In the genomic region with DNA sequence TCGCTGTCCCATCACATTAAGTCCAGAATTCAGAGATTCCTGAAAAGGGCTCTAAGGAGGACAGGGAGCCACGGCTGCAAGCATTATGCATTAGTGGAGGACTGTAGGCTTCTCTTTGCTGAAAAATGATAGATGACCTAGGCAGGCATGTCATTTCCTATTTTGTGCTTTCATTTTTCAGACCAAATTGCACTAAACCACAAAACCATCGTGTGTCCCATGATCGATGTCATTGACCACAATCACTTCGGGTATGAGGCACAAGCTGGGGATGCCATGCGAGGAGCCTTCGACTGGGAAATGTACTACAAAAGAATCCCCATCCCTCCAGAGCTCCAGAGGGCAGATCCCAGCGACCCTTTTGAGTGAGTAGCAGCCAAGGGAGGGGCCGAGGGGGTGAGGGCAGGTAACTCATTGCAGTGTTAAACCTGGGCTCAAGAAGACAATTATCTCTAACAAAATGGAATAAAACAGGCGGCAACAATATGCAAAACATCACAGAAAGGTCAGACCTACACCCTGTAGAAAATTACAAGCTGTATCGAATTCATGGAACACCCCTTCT, we compare ENCODE assay signal across 12 cellular contexts.
A peak's percentile ranks its signal among the peaks of the same experiment; 100 is the strongest.
DNase-seq lines count a peak whose midpoint lies in the region; ATAC-seq, FAIRE-seq and TF ChIP-seq lines count a peak whose summit lies in the region.
"Had no signal": no experiment of that assay in that cellular context is flagged by ENCODE, and none has a peak within 500 bp of the region (broad histone marks: within the 10 kb centered on the region; RNA-seq: fewer than 3 reads in every experiment).

No MANE protein-coding gene starts in this region.

- no peak overlapping the region for H2AK5ac ChIP-seq in IMR-90 (ENCODE audit: low read depth, low read length)

- no peak overlapping the region for H2BK15ac ChIP-seq in IMR-90 (ENCODE audit: low read depth, low read length)

- H3K23ac ChIP-seq in IMR-90 (ENCODE audit: low read depth, low read length) = no peak overlapping the region

- H2AK9ac ChIP-seq in IMR-90 (replicated peaks; ENCODE audit: low read depth, low read length, poor library complexity) = no peak overlapping the region

- H3K18ac ChIP-seq in IMR-90 (ENCODE audit: low read depth, low read length) = no peak overlapping the region

- H3K27me3 Mint-ChIP-seq in activated CD4-positive, alpha-beta T cell treated with anti-CD3 and anti-CD28 coated beads for 36 hours = peaks cover 3% of the 10 kb centered on the region
- H3K27me3 Mint-ChIP-seq: IgD-negative memory B cell had no signal

- peak overlapping the region; percentile 21; the same call in 1 of the 2 replicates for H2BK120ac ChIP-seq in IMR-90 (ENCODE audit: low read depth, low read length)

- no peaks in the 10 kb centered on the region for H3K9me1 ChIP-seq in IMR-90 (ENCODE audit: insufficient read depth, low read length)

- no peak overlapping the region for H3K14ac ChIP-seq in IMR-90 (replicated peaks; ENCODE audit: low read depth, low read length)

- TF ChIP-seq POLR2A in IMR-90 (IDR thresholded peaks at IDR 0.05; ENCODE audit: low read depth, low read length) (no peak), testis (IDR thresholded peaks at IDR 0.05) (no peak)

- no CpG with 5 or more reads among the region's 11 CpGs for WGBS in IMR-90 (ENCODE audit: extremely low coverage in 2 of 2, insufficient read length in 1 of 2), 2 experiments
- WGBS in testis, 2 donors = 79 to 81% methylated on average over 11 of the region's 11 CpGs
- 74 to 76% methylated on average over 11 of the region's 11 CpGs for WGBS in heart right ventricle, 2 donors

- POLR2A ChIA-PET in activated CD4-positive, alpha-beta T cell treated with anti-CD3 and anti-CD28 coated beads for 36 hours (lab: Charles Lee) = no interaction called here
- POLR2A ChIA-PET in IMR-90 (lab: Charles Lee; ENCODE audit: unreplicated experiment) = no interaction called here

- BruUV-seq in IMR-90 (replicated peaks; lab: Mats Ljungman, UMichigan) = no TSS peak

- H3K27me3 ChIP-seq in IMR-90 (ENCODE audit: control insufficient read depth, insufficient read depth, low read length) (no peaks in the 10 kb centered on the region), testis (no peaks in the 10 kb centered on the region), heart right ventricle (peaks cover 0 to 13% (median 0%) of the 10 kb centered on the region in 7 donors)

- H3K4me1 Mint-ChIP-seq in activated CD4-positive, alpha-beta T cell treated with anti-CD3 and anti-CD28 coated beads for 36 hours = no peaks in the 10 kb centered on the region

- H3K9me3 ChIP-seq in IMR-90 (ENCODE audit: control insufficient read depth, insufficient read depth, low read length) = no peaks in the 10 kb centered on the region
- H3K9me3 ChIP-seq in testis = no peaks in the 10 kb centered on the region
- H3K9me3 ChIP-seq in heart right ventricle = no peaks in the 10 kb centered on the region
- H3K9me3 ChIP-seq: A549 had no signal

- in situ Hi-C loops in IMR-90 (cut with MboI; ENCODE audit: low sequenced_read_pairs) = no loop called here

- dilution Hi-C loops in IMR-90 (cut with HindIII; ENCODE audit: low sequenced_read_pairs, unreplicated experiment) = no loop called here

- no peak for TF ChIP-seq RAD21 in IMR-90 (IDR thresholded peaks at IDR 0.05; ENCODE audit: low read length)

- 0 out of 2 replicates have a peak overlapping the region, but pooled peaks have one; percentile 14 for H2BK20ac ChIP-seq in IMR-90 (ENCODE audit: low read depth, low read length)

- H4K20me1 ChIP-seq in IMR-90 (ENCODE audit: insufficient read depth, low read length) = no peaks in the 10 kb centered on the region

- ATAC-seq in activated CD4-positive, alpha-beta T cell treated with anti-CD3 and anti-CD28 coated beads for 36 hours = no peak
- ATAC-seq in HG02870 (IDR thresholded peaks at IDR 0.05; ENCODE audit: unreplicated experiment) (peak; percentile 77), IMR-90 (ENCODE audit: low read depth) (peak; percentile 32), heart right ventricle (no peak)
- ATAC-seq: A549 had no signal

- H3K4ac ChIP-seq in IMR-90 (ENCODE audit: low read depth, low read length) = 0 out of 2 replicates have a peak overlapping the region, but pooled peaks have one; percentile 4

- no peaks in the 10 kb centered on the region for H3K79me1 ChIP-seq in IMR-90 (ENCODE audit: low read depth in 1 of 2, low read length in 2 of 2)

- H3K27ac Mint-ChIP-seq in activated CD4-positive, alpha-beta T cell treated with anti-CD3 and anti-CD28 coated beads for 36 hours = no peak overlapping the region
- H3K27ac Mint-ChIP-seq: IgD-negative memory B cell had no signal

- no peak overlapping the region for H2AFZ ChIP-seq in IMR-90 (replicated peaks; ENCODE audit: low read length, poor library complexity)

- H3K4me2 ChIP-seq in IMR-90 (ENCODE audit: low read depth, low read length) = no peak overlapping the region
- H3K4me2 ChIP-seq: A549, smooth muscle cell had no signal

- no peaks in the 10 kb centered on the region for H3K9me3 Mint-ChIP-seq in activated CD4-positive, alpha-beta T cell treated with anti-CD3 and anti-CD28 coated beads for 36 hours (ENCODE audit: low read depth)
- H3K9me3 Mint-ChIP-seq: IgD-negative memory B cell had no signal

- no peak overlapping the region for H3K4me3 ChIP-seq in IMR-90 (ENCODE audit: insufficient read depth, low read depth, low read length)
- no peak overlapping the region for H3K4me3 ChIP-seq in testis
- H3K4me3 ChIP-seq in heart right ventricle = no peak overlapping the region
- H3K4me3 ChIP-seq: A549, smooth muscle cell had no signal

- no peak overlapping the region for H4K8ac ChIP-seq in IMR-90 (ENCODE audit: low read depth in 2 of 2, low read length in 2 of 2)

- DNase-seq in activated CD4-positive, alpha-beta T cell treated with anti-CD3 and anti-CD28 coated beads for 36 hours = peak; percentile 8
- DNase-seq in activated CD4-positive, alpha-beta T cell treated with anti-CD3 and anti-CD28 coated beads, Interleukin-2, amount 50 U/mL, for 1 hour = no peak
- DNase-seq in IMR-90 (peak; percentile 13), urothelium cell line (ENCODE audit: low spot score) (peak; percentile 13), testis (no peak), NCI-H2171 treated with DMSO at 0.1 percent for 48 hours (lab: John Stamatoyannopoulos, UW) (no peak), heart right ventricle (no peak)
- DNase-seq: activated CD4-positive, alpha-beta T cell treated with anti-CD3 and anti-CD28 coated beads for 4 hours had no signal

- intact Hi-C loops in activated CD4-positive, alpha-beta T cell treated with anti-CD3 and anti-CD28 coated beads for 36 hours (cut with DNase I, micrococcal nuclease) = no loop called here
- intact Hi-C loops in IMR-90 (cut with micrococcal nuclease) = no loop called here
- intact Hi-C loops in testis (cut with DNase I; ENCODE audit: low total_unique reads) = no loop called here
- intact Hi-C loops in heart right ventricle (cut with DNase I) = no loop called here

- CTCF ChIA-PET in activated CD4-positive, alpha-beta T cell treated with anti-CD3 and anti-CD28 coated beads for 36 hours (lab: Charles Lee) = no interaction called here
- CTCF ChIA-PET in IMR-90 (lab: Yijun Ruan, JAX) = no interaction called here

- H3K4me1 ChIP-seq in IMR-90 (ENCODE audit: control insufficient read depth, insufficient read depth, low read length) (0 out of 2 replicates have a peak, but pooled peaks cover 3% of the 10 kb centered on the region), testis (no peaks in the 10 kb centered on the region), heart right ventricle (no peaks in the 10 kb centered on the region)

- peak overlapping the region; percentile 20; the same call in 1 of the 2 replicates for H4K91ac ChIP-seq in IMR-90 (ENCODE audit: insufficient read depth, low read depth, low read length)

- H3K36me3 ChIP-seq in IMR-90 (ENCODE audit: control insufficient read depth, insufficient read depth, low read length) = no peaks in the 10 kb centered on the region
- H3K36me3 ChIP-seq in testis (ENCODE audit: low read depth, missing control alignments) = no peaks in the 10 kb centered on the region
- no peaks in the 10 kb centered on the region for H3K36me3 ChIP-seq in heart right ventricle

- FAIRE-seq in urothelium cell line (lab: Jason Lieb, UNC) = no peak
- FAIRE-seq: A549 had no signal

- no peak overlapping the region for H4K5ac ChIP-seq in IMR-90 (ENCODE audit: low read depth, low read length)

- no peak overlapping the region for H3K4me3 Mint-ChIP-seq in activated CD4-positive, alpha-beta T cell treated with anti-CD3 and anti-CD28 coated beads for 36 hours
- H3K4me3 Mint-ChIP-seq: IgD-negative memory B cell had no signal

- no peaks in the 10 kb centered on the region for H3K36me3 Mint-ChIP-seq in activated CD4-positive, alpha-beta T cell treated with anti-CD3 and anti-CD28 coated beads for 36 hours (ENCODE audit: low read depth)
- H3K36me3 Mint-ChIP-seq: IgD-negative memory B cell had no signal

- H2BK5ac ChIP-seq in IMR-90 (ENCODE audit: low read depth, low read length, poor library complexity, severe bottlenecking) = no peak overlapping the region

- H3K27ac ChIP-seq in IMR-90 (ENCODE audit: insufficient read depth, low read length) (no peak overlapping the region), testis (no peak overlapping the region), heart right ventricle (no peak overlapping the region)
- H3K27ac ChIP-seq: A549 had no signal

- H3K56ac ChIP-seq in IMR-90 (ENCODE audit: extremely low read depth, insufficient read depth, low read length) = no peak overlapping the region

- no peak overlapping the region for H3K9ac ChIP-seq in IMR-90 (ENCODE audit: low read depth, low read length)

- TF ChIP-seq CTCF in IMR-90 (conservative IDR thresholded peaks at IDR 0.05; ENCODE audit: low read depth, low read length) = no peak
- no peak for TF ChIP-seq CTCF in testis (IDR thresholded peaks at IDR 0.05)
- no peak for TF ChIP-seq CTCF in heart right ventricle (IDR thresholded peaks at IDR 0.05)

TF ChIP-seq in IMR-90, 13 proteins besides CTCF, POLR2A, EP300 and RAD21 (continues in another document):
- no peak for TF ChIP-seq CHD1 (IDR thresholded peaks at IDR 0.05; ENCODE audit: low read depth, low read length)
- no peak for TF ChIP-seq RFX5 (IDR thresholded peaks at IDR 0.05; ENCODE audit: low read depth, low read length)
- no peak for TF ChIP-seq SMC3 (IDR thresholded peaks at IDR 0.05; ENCODE audit: low read depth, low read length)
- TF ChIP-seq FOS (IDR thresholded peaks at IDR 0.05; ENCODE audit: low read depth, low read length) = no peak
- TF ChIP-seq NFE2L2 (IDR thresholded peaks at IDR 0.05; ENCODE audit: low read depth, low read length) = no peak
- TF ChIP-seq MAFK (IDR thresholded peaks at IDR 0.05; ENCODE audit: low read depth, low read length) = no peak
- TF ChIP-seq, protein P1, sequence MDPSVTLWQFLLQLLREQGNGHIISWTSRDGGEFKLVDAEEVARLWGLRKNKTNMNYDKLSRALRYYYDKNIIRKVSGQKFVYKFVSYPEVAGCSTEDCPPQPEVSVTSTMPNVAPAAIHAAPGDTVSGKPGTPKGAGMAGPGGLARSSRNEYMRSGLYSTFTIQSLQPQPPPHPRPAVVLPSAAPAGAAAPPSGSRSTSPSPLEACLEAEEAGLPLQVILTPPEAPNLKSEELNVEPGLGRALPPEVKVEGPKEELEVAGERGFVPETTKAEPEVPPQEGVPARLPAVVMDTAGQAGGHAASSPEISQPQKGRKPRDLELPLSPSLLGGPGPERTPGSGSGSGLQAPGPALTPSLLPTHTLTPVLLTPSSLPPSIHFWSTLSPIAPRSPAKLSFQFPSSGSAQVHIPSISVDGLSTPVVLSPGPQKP (IDR thresholded peaks at IDR 0.05; ENCODE audit: borderline replicate concordance, low read depth, low read length) = no peak

Comparison
In these comparisons a context has a peak if more than half of its experiments do, and no peak if none do; other contexts are left out.
1. DNase-seq: peak in activated CD4-positive, alpha-beta T cell treated with anti-CD3 and anti-CD28 coated beads for 36 hours (single experiment), IMR-90 (single experiment) and urothelium cell line (single experiment); none in activated CD4-positive, alpha-beta T cell treated with anti-CD3 and anti-CD28 coated beads, Interleukin-2, amount 50 U/mL, for 1 hour (single experiment), testis (single experiment), NCI-H2171 treated with DMSO at 0.1 percent for 48 hours (single experiment) and heart right ventricle (0 of 2).
2. ATAC-seq: peak in HG02870 (single experiment) and IMR-90 (single experiment); none in activated CD4-positive, alpha-beta T cell treated with anti-CD3 and anti-CD28 coated beads for 36 hours (single experiment) and heart right ventricle (0 of 8).